11 cellular contexts compared by ENCODE assay signal in genomic region chr6:26351544-26351953, GRCh38. TPM values are rescaled to one million over a fixed set of nuclear protein-coding genes. Genes with fewer than 3 reads are reported as not detected.
DNase-seq lines count a peak whose midpoint lies in the region; ATAC-seq and TF ChIP-seq lines count a peak whose summit lies in the region.
"Had no signal": no experiment of that assay in that cellular context is flagged by ENCODE, and none has a peak within 500 bp of the region (broad histone marks: within the 10 kb centered on the region; RNA-seq: fewer than 3 reads in every experiment).

No MANE protein-coding gene starts in this region.

- no peaks in the 10 kb centered on the region for H3K9me3 ChIP-seq in Panc1 (ENCODE audit: control insufficient read depth, insufficient read depth, low read depth, low read length)
- H3K9me3 ChIP-seq: heart right ventricle had no signal

- H3K4me1 ChIP-seq in Panc1 (ENCODE audit: control insufficient read depth, insufficient read depth, low read length) = 0 out of 2 replicates have a peak, but pooled peaks cover 2% of the 10 kb centered on the region

- intact Hi-C loops in Panc1 (cut with micrococcal nuclease; ENCODE audit: unreplicated experiment) = no loop called here

- no peak for TF ChIP-seq POLR2A in GM18505 (IDR thresholded peaks at IDR 0.05; ENCODE audit: borderline replicate concordance, extremely low read depth, insufficient read depth, insufficient read length)

- H3K27me3 Mint-ChIP-seq in osteocyte (ENCODE audit: unreplicated experiment) = no peaks in the 10 kb centered on the region
- peaks cover 0 to 8% of the 10 kb centered on the region in 2 donors for H3K27me3 Mint-ChIP-seq in effector memory CD8-positive, alpha-beta T cell
- H3K27me3 Mint-ChIP-seq: progenitor cell of endocrine pancreas had no signal

- POLR2A ChIA-PET in Panc1 (lab: Charles Lee) = no interaction called here

- H3K27ac Mint-ChIP-seq in osteocyte (ENCODE audit: unreplicated experiment) = peak overlapping the region; percentile 68
- no peak overlapping the region for H3K27ac Mint-ChIP-seq in effector memory CD8-positive, alpha-beta T cell
- H3K27ac Mint-ChIP-seq: progenitor cell of endocrine pancreas had no signal

- H3K9me3 Mint-ChIP-seq in osteocyte (ENCODE audit: unreplicated experiment) = no peaks in the 10 kb centered on the region
- H3K9me3 Mint-ChIP-seq in effector memory CD8-positive, alpha-beta T cell = no peaks in the 10 kb centered on the region

- H3K27ac ChIP-seq in Panc1 (ENCODE audit: low read length) = no peak overlapping the region
- H3K27ac ChIP-seq: heart right ventricle had no signal

- H3K4me1 Mint-ChIP-seq in osteocyte (ENCODE audit: unreplicated experiment) = peaks cover 6% of the 10 kb centered on the region
- no peaks in the 10 kb centered on the region for H3K4me1 Mint-ChIP-seq in effector memory CD8-positive, alpha-beta T cell (ENCODE audit: low read depth in 2 of 2)

- CTCF ChIA-PET in Panc1 (lab: Charles Lee) = no interaction called here

- H3K4me3 Mint-ChIP-seq in osteocyte (ENCODE audit: unreplicated experiment) = no peak overlapping the region
- H3K4me3 Mint-ChIP-seq in effector memory CD8-positive, alpha-beta T cell = no peak overlapping the region

- no peak overlapping the region for H3K4me3 ChIP-seq in Panc1 (ENCODE audit: low read depth in 2 of 2, low read length in 2 of 2)
- H3K4me3 ChIP-seq: heart right ventricle had no signal

- H3K36me3 ChIP-seq in Panc1 (ENCODE audit: control insufficient read depth, insufficient read depth, low read length) = no peaks in the 10 kb centered on the region
- H3K36me3 ChIP-seq: heart right ventricle had no signal

- no peaks in the 10 kb centered on the region for H3K36me3 Mint-ChIP-seq in osteocyte (ENCODE audit: unreplicated experiment)
- no peaks in the 10 kb centered on the region for H3K36me3 Mint-ChIP-seq in effector memory CD8-positive, alpha-beta T cell (ENCODE audit: insufficient read depth)

- TF ChIP-seq CTCF in Panc1 (IDR thresholded peaks at IDR 0.05) = no peak
- no peak for TF ChIP-seq CTCF in osteocyte (IDR thresholded peaks at IDR 0.05)

- no TSS peak for BruUV-seq in Panc1 (replicated peaks; lab: Mats Ljungman, UMichigan)

- in situ Hi-C loops in Panc1 (cut with HindIII; ENCODE audit: low pct_unique_long_range_greater_than_20kb, low sequenced_read_pairs) = no loop called here

- H3K27me3 ChIP-seq in Panc1 (ENCODE audit: control insufficient read depth, insufficient read depth, low read length) = no peaks in the 10 kb centered on the region

- peak; percentile 80 for DNase-seq in GM03348 (ENCODE audit: low spot score)
- peak; percentile 89 for DNase-seq in Panc1 (ENCODE audit: low read depth, low spot score)
- DNase-seq in dermis microvascular lymphatic vessel endothelial cell (ENCODE audit: low read depth in 2 of 2) = peak; percentile 88 to 96
- DNase-seq in osteocyte (ENCODE audit: extremely low spot score, unreplicated experiment) = no peak
- DNase-seq in NCI-H345 treated with DMSO at 0.1 percent for 48 hours (lab: John Stamatoyannopoulos, UW; ENCODE audit: unreplicated experiment) = no peak
- no peak for DNase-seq in HT-29 (ENCODE audit: low spot score)
- no peak for DNase-seq in effector memory CD8-positive, alpha-beta T cell
- DNase-seq: heart right ventricle, NCI-H1105 treated with DMSO at 0.1 percent for 48 hours had no signal

- ATAC-seq in Panc1 = peak; percentile 89
- ATAC-seq in GM18505 (IDR thresholded peaks at IDR 0.05; ENCODE audit: unreplicated experiment) = no peak
- ATAC-seq in effector memory CD8-positive, alpha-beta T cell (replicated peaks) = no peak

RNA-seq across cellular contexts. Expression of gene BTN3A2, which starts 13.4 kb away (rescaled TPM):
- total RNA-seq in Panc1 (2021; ENCODE audit: unreplicated experiment) (5.5 TPM), dermis microvascular lymphatic vessel endothelial cell (15.8 and 17.8 TPM in 2 replicates), osteocyte (17.6 and 22.7 TPM in 2 replicates)
- 4.6 TPM for polyA plus RNA-seq in Panc1 (2012; ENCODE audit: insufficient read length)
- total RNA-seq in HT-29 (2014; rRNA removed; shearing (Covaris generic)) = 5.5 and 9.4 TPM in 2 replicates

RNA-seq across cellular contexts. Expression of gene BTN2A2, which starts 31.4 kb away (rescaled TPM):
- total RNA-seq in Panc1 (2021; ENCODE audit: unreplicated experiment) (8.1 TPM), dermis microvascular lymphatic vessel endothelial cell (9.2 and 10.9 TPM in 2 replicates), osteocyte (27.8 and 32.0 TPM in 2 replicates)
- polyA plus RNA-seq in Panc1 (2012; ENCODE audit: insufficient read length) = 7.8 TPM
- 3.5 and 5.3 TPM in 2 replicates for total RNA-seq in HT-29 (2014; rRNA removed; shearing (Covaris generic))

RNA-seq across cellular contexts. Expression of gene BTN3A1, which starts 50.5 kb away (rescaled TPM):
- 5.0 TPM for total RNA-seq in Panc1 (2021; ENCODE audit: unreplicated experiment)
- polyA plus RNA-seq in Panc1 (2012; ENCODE audit: insufficient read length) = 3.6 TPM
- total RNA-seq in dermis microvascular lymphatic vessel endothelial cell = 8.1 and 12.6 TPM in 2 replicates
- total RNA-seq in osteocyte = 17.1 and 21.1 TPM in 2 replicates
- 3.1 and 4.5 TPM in 2 replicates for total RNA-seq in HT-29 (2014; rRNA removed; shearing (Covaris generic))

Comparison
In these comparisons a context has a peak if more than half of its experiments do, and no peak if none do; other contexts are left out.
1. DNase-seq: peak in GM03348 (single experiment), Panc1 (single experiment) and dermis microvascular lymphatic vessel endothelial cell (2 of 2); none in osteocyte (single experiment), NCI-H345 treated with DMSO at 0.1 percent for 48 hours (single experiment), HT-29 (single experiment) and effector memory CD8-positive, alpha-beta T cell (0 of 3).